16 cellular contexts compared by ENCODE assay signal in the genomic region with DNA sequence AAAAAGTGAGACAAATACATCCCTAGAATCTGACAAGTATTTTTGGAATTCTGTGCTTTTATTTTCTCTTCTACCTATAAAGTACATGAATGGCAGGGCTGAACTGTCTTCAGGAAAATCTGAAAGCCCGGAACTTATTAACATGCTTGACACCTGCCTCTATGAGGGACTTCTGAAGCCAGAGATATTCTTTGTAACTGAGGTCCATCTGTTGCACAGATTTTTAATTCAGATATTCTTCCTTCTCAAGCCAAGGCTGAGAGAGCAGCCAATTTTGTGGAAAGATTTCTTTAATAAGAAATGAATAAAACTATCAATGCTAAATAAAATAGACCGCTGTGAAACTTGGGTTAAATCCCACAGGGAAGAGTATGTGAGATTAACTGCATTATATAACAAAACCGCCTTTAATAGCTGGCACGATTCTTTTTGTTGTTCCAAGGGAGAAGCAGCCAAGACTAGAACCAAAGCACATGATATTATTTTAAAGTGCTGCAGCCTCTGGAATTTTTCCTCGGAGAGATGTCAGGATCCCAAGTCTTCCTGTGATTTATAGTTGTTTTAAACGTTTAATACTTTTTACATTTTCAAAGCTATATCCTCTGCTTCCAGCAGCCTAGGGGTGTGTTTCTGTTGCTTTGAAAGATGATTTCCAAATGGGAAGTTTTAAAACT.
DNase-seq lines count a peak whose midpoint lies in the region; ATAC-seq and TF ChIP-seq lines count a peak whose summit lies in the region.
"Had no signal": no experiment of that assay in that cellular context is flagged by ENCODE, and none has a peak within 500 bp of the region (broad histone marks: within the 10 kb centered on the region; RNA-seq: fewer than 3 reads in every experiment).

No MANE protein-coding gene starts in this region.

- no peaks in the 10 kb centered on the region for H3K36me3 Mint-ChIP-seq in T-helper 17 cell (ENCODE audit: low read depth)

- no peaks in the 10 kb centered on the region for H3K27me3 ChIP-seq in suprapubic skin

- ATAC-seq in T-helper 17 cell (no peak), HG02642 (IDR thresholded peaks at IDR 0.05; ENCODE audit: poor library complexity, unreplicated experiment) (no peak), GM21447 (IDR thresholded peaks at IDR 0.05; ENCODE audit: unreplicated experiment) (no peak)
- ATAC-seq: activated T-cell treated with anti-CD3 and anti-CD28 coated beads, Interleukin-2, amount 50 U/mL, for 72 hours; effector memory CD8-positive, alpha-beta T cell; stimulated activated naive CD8-positive, alpha-beta T cell treated with anti-CD3 and anti-CD28 coated beads, Interleukin-15, Interleukin-2, amounts not matched to agents 100 U/mL and 50 U/mL, for 24 hours had no signal

- H3K4me3 ChIP-seq in choroid plexus epithelial cell (ENCODE audit: low read depth, low read length) (no peak overlapping the region), suprapubic skin (no peak overlapping the region)

- H3K9me3 ChIP-seq in suprapubic skin (no peaks in the 10 kb centered on the region), T-helper 17 cell (ENCODE audit: control insufficient read depth, low read length, poor library complexity, severe bottlenecking) (no peaks in the 10 kb centered on the region)

- no peak overlapping the region for H3K27ac Mint-ChIP-seq in T-helper 17 cell
- H3K27ac Mint-ChIP-seq: activated T-cell treated with anti-CD3 and anti-CD28 coated beads, Interleukin-2, amount 50 U/mL, for 72 hours; effector memory CD8-positive, alpha-beta T cell; progenitor cell of endocrine pancreas had no signal

- no peak for DNase-seq in HEK293T (ENCODE audit: extremely low spot score)
- peak; percentile 13 for DNase-seq in choroid plexus epithelial cell (ENCODE audit: low read depth)
- peak; percentile 54 for DNase-seq in left kidney (ENCODE audit: low read depth, low spot score)
- DNase-seq in suprapubic skin (ENCODE audit: low spot score in 2 of 2) = no peak
- no peak for DNase-seq in T-helper 17 cell
- no peak for DNase-seq in GM19238 (ENCODE audit: insufficient read length, low spot score)
- DNase-seq: activated CD4-positive, CD25-positive, alpha-beta regulatory T cell treated with anti-CD3 and anti-CD28 coated beads, Interleukin-2, amount 50 U/mL, for 72 hours; activated T-cell treated with anti-CD3 and anti-CD28 coated beads, Interleukin-2, amount 50 U/mL, for 72 hours; effector memory CD8-positive, alpha-beta T cell; NCI-H187; NK-92 treated with Interleukin-12 subunit alpha and Interleukin-12 subunit beta, amount 100 ng/mL, for 24 hours; stimulated activated CD4-positive, alpha-beta T cell treated with anti-CD3 and anti-CD28 coated beads, Interleukin-2, amount 100 ng/mL, for 48 hours; stimulated activated naive CD8-positive, alpha-beta T cell treated with anti-CD3 and anti-CD28 coated beads, Interleukin-15, Interleukin-2, amounts not matched to agents 100 U/mL and 50 U/mL, for 24 hours had no signal

- TF ChIP-seq CTCF in choroid plexus epithelial cell (conservative IDR thresholded peaks at IDR 0.05; ENCODE audit: low read depth, low read length) = no peak
- TF ChIP-seq CTCF in suprapubic skin (IDR thresholded peaks at IDR 0.05) = no peak

- CTCF ChIA-PET in HEK293T (lab: Yijun Ruan, JAX) = interaction anchor here (0.7 to 1.1 kb wide), 3 partner anchors 10 to 275 kb away, joined by 3 read pairs; no protein-coding TSS in a partner anchor

- H3K27me3 Mint-ChIP-seq in T-helper 17 cell = no peaks in the 10 kb centered on the region
- H3K27me3 Mint-ChIP-seq: effector memory CD8-positive, alpha-beta T cell; progenitor cell of endocrine pancreas had no signal

- 28% methylated on average over 6 of the region's 6 CpGs for WGBS in suprapubic skin

- no peak overlapping the region for H3K4me3 Mint-ChIP-seq in T-helper 17 cell
- H3K4me3 Mint-ChIP-seq: activated T-cell treated with anti-CD3 and anti-CD28 coated beads, Interleukin-2, amount 50 U/mL, for 72 hours; effector memory CD8-positive, alpha-beta T cell had no signal

- no peaks in the 10 kb centered on the region for H3K36me3 ChIP-seq in suprapubic skin

- peak overlapping the region; percentile 42 for H3K27ac ChIP-seq in suprapubic skin

- H3K4me1 Mint-ChIP-seq in T-helper 17 cell = peaks cover 8% of the 10 kb centered on the region

- no peak for TF ChIP-seq POLR2A in suprapubic skin (IDR thresholded peaks at IDR 0.05)

- no peak for TF ChIP-seq EP300 in suprapubic skin (IDR thresholded peaks at IDR 0.05)

- H3K4me1 ChIP-seq in suprapubic skin = peaks cover 46% of the 10 kb centered on the region

- POLR2A ChIA-PET in HEK293T (lab: Yijun Ruan, JAX) = no interaction called here

TF ChIP-seq in HEK293T, 16 proteins besides CTCF, POLR2A, EP300 and RAD21:
- TF ChIP-seq, protein P1, sequence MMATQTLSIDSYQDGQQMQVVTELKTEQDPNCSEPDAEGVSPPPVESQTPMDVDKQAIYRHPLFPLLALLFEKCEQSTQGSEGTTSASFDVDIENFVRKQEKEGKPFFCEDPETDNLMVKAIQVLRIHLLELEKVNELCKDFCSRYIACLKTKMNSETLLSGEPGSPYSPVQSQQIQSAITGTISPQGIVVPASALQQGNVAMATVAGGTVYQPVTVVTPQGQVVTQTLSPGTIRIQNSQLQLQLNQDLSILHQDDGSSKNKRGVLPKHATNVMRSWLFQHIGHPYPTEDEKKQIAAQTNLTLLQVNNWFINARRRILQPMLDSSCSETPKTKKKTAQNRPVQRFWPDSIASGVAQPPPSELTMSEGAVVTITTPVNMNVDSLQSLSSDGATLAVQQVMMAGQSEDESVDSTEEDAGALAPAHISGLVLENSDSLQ (IDR thresholded peaks at IDR 0.05) = 0 out of 2 replicates have a peak, but pooled peaks have one; percentile 40
- no peak for TF ChIP-seq ZNF384 (IDR thresholded peaks at IDR 0.05)
- TF ChIP-seq L3MBTL2 (conservative IDR thresholded peaks at IDR 0.05) = no peak

Comparison
In these comparisons a context has a peak if more than half of its experiments do, and no peak if none do; other contexts are left out.
1. DNase-seq: peak in choroid plexus epithelial cell (single experiment) and left kidney (single experiment); none in HEK293T (single experiment), suprapubic skin (0 of 2), T-helper 17 cell (0 of 3) and GM19238 (single experiment).